ENCODE assay signal across 1 cellular context in the genomic region with DNA sequence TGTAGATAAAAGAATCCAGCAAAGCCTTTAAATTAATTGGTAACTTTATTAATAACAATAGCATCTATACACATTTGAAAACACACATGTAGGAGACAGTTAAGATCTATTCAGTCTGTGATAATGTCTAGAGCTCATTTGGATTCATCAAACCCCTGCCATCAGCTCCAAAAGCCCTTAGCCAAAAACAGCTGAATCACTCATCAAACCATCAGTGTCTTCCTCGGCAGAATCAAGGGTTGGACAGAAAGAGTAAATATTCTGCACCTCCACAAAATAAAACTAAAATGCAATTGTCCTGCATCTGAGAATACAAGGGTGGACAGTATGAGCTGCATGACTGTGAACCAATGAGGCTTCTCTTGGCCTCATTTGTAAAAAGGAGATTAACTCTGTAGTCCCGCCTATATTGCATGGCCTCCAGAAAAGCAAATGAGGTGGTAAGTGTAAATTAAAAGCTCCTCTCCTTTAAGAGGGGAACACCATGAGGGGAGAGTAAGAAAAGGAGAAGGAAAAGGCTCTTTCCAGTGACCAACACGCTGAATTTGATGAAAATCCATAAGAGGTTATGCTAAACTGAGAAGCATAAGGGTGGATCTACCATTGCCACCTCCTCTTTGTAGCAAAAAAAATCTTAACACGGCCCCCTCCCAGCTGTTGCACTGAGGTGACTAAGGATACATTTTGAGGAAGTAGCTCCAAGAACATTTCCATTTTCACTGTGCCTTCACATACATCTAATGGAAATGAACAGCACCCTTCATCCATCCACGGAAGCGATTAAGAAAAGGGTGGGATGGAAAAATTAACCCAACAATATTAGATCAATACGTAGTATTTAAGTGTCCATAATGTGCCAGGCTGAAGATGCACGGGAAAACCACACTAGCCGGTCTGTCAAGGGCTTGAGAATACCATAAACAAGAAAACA.
TF ChIP-seq lines count a peak whose summit lies in the region.

No MANE protein-coding gene starts in this region.

TF ChIP-seq in K562, 482 proteins besides CTCF, POLR2A, EP300 and RAD21 (continued from another document and continues in another):
- TF ChIP-seq, protein P1, sequence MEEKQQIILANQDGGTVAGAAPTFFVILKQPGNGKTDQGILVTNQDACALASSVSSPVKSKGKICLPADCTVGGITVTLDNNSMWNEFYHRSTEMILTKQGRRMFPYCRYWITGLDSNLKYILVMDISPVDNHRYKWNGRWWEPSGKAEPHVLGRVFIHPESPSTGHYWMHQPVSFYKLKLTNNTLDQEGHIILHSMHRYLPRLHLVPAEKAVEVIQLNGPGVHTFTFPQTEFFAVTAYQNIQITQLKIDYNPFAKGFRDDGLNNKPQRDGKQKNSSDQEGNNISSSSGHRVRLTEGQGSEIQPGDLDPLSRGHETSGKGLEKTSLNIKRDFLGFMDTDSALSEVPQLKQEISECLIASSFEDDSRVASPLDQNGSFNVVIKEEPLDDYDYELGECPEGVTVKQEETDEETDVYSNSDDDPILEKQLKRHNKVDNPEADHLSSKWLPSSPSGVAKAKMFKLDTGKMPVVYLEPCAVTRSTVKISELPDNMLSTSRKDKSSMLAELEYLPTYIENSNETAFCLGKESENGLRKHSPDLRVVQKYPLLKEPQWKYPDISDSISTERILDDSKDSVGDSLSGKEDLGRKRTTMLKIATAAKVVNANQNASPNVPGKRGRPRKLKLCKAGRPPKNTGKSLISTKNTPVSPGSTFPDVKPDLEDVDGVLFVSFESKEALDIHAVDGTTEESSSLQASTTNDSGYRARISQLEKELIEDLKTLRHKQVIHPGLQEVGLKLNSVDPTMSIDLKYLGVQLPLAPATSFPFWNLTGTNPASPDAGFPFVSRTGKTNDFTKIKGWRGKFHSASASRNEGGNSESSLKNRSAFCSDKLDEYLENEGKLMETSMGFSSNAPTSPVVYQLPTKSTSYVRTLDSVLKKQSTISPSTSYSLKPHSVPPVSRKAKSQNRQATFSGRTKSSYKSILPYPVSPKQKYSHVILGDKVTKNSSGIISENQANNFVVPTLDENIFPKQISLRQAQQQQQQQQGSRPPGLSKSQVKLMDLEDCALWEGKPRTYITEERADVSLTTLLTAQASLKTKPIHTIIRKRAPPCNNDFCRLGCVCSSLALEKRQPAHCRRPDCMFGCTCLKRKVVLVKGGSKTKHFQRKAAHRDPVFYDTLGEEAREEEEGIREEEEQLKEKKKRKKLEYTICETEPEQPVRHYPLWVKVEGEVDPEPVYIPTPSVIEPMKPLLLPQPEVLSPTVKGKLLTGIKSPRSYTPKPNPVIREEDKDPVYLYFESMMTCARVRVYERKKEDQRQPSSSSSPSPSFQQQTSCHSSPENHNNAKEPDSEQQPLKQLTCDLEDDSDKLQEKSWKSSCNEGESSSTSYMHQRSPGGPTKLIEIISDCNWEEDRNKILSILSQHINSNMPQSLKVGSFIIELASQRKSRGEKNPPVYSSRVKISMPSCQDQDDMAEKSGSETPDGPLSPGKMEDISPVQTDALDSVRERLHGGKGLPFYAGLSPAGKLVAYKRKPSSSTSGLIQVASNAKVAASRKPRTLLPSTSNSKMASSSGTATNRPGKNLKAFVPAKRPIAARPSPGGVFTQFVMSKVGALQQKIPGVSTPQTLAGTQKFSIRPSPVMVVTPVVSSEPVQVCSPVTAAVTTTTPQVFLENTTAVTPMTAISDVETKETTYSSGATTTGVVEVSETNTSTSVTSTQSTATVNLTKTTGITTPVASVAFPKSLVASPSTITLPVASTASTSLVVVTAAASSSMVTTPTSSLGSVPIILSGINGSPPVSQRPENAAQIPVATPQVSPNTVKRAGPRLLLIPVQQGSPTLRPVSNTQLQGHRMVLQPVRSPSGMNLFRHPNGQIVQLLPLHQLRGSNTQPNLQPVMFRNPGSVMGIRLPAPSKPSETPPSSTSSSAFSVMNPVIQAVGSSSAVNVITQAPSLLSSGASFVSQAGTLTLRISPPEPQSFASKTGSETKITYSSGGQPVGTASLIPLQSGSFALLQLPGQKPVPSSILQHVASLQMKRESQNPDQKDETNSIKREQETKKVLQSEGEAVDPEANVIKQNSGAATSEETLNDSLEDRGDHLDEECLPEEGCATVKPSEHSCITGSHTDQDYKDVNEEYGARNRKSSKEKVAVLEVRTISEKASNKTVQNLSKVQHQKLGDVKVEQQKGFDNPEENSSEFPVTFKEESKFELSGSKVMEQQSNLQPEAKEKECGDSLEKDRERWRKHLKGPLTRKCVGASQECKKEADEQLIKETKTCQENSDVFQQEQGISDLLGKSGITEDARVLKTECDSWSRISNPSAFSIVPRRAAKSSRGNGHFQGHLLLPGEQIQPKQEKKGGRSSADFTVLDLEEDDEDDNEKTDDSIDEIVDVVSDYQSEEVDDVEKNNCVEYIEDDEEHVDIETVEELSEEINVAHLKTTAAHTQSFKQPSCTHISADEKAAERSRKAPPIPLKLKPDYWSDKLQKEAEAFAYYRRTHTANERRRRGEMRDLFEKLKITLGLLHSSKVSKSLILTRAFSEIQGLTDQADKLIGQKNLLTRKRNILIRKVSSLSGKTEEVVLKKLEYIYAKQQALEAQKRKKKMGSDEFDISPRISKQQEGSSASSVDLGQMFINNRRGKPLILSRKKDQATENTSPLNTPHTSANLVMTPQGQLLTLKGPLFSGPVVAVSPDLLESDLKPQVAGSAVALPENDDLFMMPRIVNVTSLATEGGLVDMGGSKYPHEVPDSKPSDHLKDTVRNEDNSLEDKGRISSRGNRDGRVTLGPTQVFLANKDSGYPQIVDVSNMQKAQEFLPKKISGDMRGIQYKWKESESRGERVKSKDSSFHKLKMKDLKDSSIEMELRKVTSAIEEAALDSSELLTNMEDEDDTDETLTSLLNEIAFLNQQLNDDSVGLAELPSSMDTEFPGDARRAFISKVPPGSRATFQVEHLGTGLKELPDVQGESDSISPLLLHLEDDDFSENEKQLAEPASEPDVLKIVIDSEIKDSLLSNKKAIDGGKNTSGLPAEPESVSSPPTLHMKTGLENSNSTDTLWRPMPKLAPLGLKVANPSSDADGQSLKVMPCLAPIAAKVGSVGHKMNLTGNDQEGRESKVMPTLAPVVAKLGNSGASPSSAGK (IDR thresholded peaks at IDR 0.05) = no peak
- TF ChIP-seq, protein P2, sequence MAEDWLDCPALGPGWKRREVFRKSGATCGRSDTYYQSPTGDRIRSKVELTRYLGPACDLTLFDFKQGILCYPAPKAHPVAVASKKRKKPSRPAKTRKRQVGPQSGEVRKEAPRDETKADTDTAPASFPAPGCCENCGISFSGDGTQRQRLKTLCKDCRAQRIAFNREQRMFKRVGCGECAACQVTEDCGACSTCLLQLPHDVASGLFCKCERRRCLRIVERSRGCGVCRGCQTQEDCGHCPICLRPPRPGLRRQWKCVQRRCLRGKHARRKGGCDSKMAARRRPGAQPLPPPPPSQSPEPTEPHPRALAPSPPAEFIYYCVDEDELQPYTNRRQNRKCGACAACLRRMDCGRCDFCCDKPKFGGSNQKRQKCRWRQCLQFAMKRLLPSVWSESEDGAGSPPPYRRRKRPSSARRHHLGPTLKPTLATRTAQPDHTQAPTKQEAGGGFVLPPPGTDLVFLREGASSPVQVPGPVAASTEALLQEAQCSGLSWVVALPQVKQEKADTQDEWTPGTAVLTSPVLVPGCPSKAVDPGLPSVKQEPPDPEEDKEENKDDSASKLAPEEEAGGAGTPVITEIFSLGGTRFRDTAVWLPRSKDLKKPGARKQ (CRISPR knock-in tag; IDR thresholded peaks at IDR 0.05) = no peak
- TF ChIP-seq CREB1 (IDR thresholded peaks at IDR 0.05) = no peak
- no peak for TF ChIP-seq CREB1 (CRISPR knock-in tag; IDR thresholded peaks at IDR 0.05)
- peak; percentile 8; the same call in 1 of the 2 replicates for TF ChIP-seq BACH1 (tag; IDR thresholded peaks at IDR 0.05)
- TF ChIP-seq XRCC5 (IDR thresholded peaks at IDR 0.05; ENCODE audit: low read depth, low read length) = peak; percentile 34; the same call in 1 of the 2 replicates
- no peak for TF ChIP-seq CBX5 (IDR thresholded peaks at IDR 0.05; ENCODE audit: borderline replicate concordance, low read depth)
- TF ChIP-seq BCL6 (CRISPR knock-in tag; IDR thresholded peaks at IDR 0.05) = no peak
- no peak for TF ChIP-seq ZBTB8A (IDR thresholded peaks at IDR 0.05; ENCODE audit: partially characterized antibody)
- TF ChIP-seq, protein P3, sequence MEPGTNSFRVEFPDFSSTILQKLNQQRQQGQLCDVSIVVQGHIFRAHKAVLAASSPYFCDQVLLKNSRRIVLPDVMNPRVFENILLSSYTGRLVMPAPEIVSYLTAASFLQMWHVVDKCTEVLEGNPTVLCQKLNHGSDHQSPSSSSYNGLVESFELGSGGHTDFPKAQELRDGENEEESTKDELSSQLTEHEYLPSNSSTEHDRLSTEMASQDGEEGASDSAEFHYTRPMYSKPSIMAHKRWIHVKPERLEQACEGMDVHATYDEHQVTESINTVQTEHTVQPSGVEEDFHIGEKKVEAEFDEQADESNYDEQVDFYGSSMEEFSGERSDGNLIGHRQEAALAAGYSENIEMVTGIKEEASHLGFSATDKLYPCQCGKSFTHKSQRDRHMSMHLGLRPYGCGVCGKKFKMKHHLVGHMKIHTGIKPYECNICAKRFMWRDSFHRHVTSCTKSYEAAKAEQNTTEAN (CRISPR knock-in tag; IDR thresholded peaks at IDR 0.05) = no peak
- TF ChIP-seq ZNF311 (CRISPR knock-in tag; IDR thresholded peaks at IDR 0.05) = no peak
- no peak for TF ChIP-seq E2F5 (CRISPR knock-in tag; IDR thresholded peaks at IDR 0.05)
- peak; percentile 44; the same call in 1 of the 2 replicates for TF ChIP-seq TAL1 (IDR thresholded peaks at IDR 0.05)
- TF ChIP-seq ZNF324 (CRISPR knock-in tag; IDR thresholded peaks at IDR 0.05) = no peak
- TF ChIP-seq, protein P4, sequence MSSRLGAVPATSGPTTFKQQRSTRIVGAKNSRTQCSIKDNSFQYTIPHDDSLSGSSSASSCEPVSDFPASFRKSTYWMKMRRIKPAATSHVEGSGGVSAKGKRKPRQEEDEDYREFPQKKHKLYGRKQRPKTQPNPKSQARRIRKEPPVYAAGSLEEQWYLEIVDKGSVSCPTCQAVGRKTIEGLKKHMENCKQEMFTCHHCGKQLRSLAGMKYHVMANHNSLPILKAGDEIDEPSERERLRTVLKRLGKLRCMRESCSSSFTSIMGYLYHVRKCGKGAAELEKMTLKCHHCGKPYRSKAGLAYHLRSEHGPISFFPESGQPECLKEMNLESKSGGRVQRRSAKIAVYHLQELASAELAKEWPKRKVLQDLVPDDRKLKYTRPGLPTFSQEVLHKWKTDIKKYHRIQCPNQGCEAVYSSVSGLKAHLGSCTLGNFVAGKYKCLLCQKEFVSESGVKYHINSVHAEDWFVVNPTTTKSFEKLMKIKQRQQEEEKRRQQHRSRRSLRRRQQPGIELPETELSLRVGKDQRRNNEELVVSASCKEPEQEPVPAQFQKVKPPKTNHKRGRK (tag; IDR thresholded peaks at IDR 0.05) = peak; percentile 59; the same call in 1 of the 2 replicates
- no peak for TF ChIP-seq ZNF696 (CRISPR knock-in tag; conservative IDR thresholded peaks at IDR 0.05)
- no peak; the same call in none of the 2 replicates for TF ChIP-seq POLR2AphosphoS5 (IDR thresholded peaks at IDR 0.05; ENCODE audit: control insufficient read depth, insufficient read depth, low read depth, low read length)
- TF ChIP-seq NFYB (IDR thresholded peaks at IDR 0.05; ENCODE audit: extremely low read depth, insufficient read length) = no peak
- TF ChIP-seq CGGBP1 (CRISPR knock-in tag; IDR thresholded peaks at IDR 0.05) = 0 out of 2 replicates have a peak, but pooled peaks have one; percentile 25
- no peak; a peak in 2 of 4 replicates for TF ChIP-seq HDAC1 (IDR thresholded peaks at IDR 0.05)
- no peak for TF ChIP-seq ZBTB7A (IDR thresholded peaks at IDR 0.05; ENCODE audit: borderline replicate concordance, control insufficient read depth, low read depth, low read length)
- TF ChIP-seq POLR2B (IDR thresholded peaks at IDR 0.05; ENCODE audit: low read depth, partially characterized antibody) = no peak
- no peak for TF ChIP-seq GATAD2A (IDR thresholded peaks at IDR 0.05)
- TF ChIP-seq ADNP (tag; IDR thresholded peaks at IDR 0.05) = no peak
- TF ChIP-seq EWSR1 (IDR thresholded peaks at IDR 0.05; ENCODE audit: borderline replicate concordance, low read depth, partially characterized antibody) = no peak
- no peak for TF ChIP-seq MITF (IDR thresholded peaks at IDR 0.05)
- no peak for TF ChIP-seq GABPB2 (CRISPR knock-in tag; conservative IDR thresholded peaks at IDR 0.05)
- no peak for TF ChIP-seq SMAD3 (CRISPR knock-in tag; conservative IDR thresholded peaks at IDR 0.05)
- no peak for TF ChIP-seq ZKSCAN8 (CRISPR knock-in tag; IDR thresholded peaks at IDR 0.05)
- TF ChIP-seq, protein P5, sequence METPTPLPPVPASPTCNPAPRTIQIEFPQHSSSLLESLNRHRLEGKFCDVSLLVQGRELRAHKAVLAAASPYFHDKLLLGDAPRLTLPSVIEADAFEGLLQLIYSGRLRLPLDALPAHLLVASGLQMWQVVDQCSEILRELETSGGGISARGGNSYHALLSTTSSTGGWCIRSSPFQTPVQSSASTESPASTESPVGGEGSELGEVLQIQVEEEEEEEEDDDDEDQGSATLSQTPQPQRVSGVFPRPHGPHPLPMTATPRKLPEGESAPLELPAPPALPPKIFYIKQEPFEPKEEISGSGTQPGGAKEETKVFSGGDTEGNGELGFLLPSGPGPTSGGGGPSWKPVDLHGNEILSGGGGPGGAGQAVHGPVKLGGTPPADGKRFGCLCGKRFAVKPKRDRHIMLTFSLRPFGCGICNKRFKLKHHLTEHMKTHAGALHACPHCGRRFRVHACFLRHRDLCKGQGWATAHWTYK (CRISPR knock-in tag; IDR thresholded peaks at IDR 0.05) = no peak
- TF ChIP-seq TCF7L2 (IDR thresholded peaks at IDR 0.05; ENCODE audit: low read depth, low read length) = no peak
- TF ChIP-seq CTBP1 (IDR thresholded peaks at IDR 0.05; ENCODE audit: borderline replicate concordance) = peak; percentile 46; the same call in 1 of the 2 replicates
- TF ChIP-seq ZNF224 (CRISPR knock-in tag; IDR thresholded peaks at IDR 0.05) = no peak
- TF ChIP-seq ZNF263 (CRISPR knock-in tag; IDR thresholded peaks at IDR 0.05; ENCODE audit: borderline replicate concordance) = 0 out of 2 replicates have a peak, but pooled peaks have one; percentile 1
- 0 out of 2 replicates have a peak, but pooled peaks have one; percentile 17 for TF ChIP-seq LARP7 (IDR thresholded peaks at IDR 0.05)
- TF ChIP-seq HCFC1 (IDR thresholded peaks at IDR 0.05; ENCODE audit: low read depth, low read length) = no peak
- TF ChIP-seq ZNF217 (CRISPR knock-in tag; IDR thresholded peaks at IDR 0.05) = no peak
- no peak for TF ChIP-seq ZNF780A (CRISPR knock-in tag; IDR thresholded peaks at IDR 0.05)
- peak; percentile 13; the same call in 1 of the 2 replicates for TF ChIP-seq ZEB2 (IDR thresholded peaks at IDR 0.05)
